In the genomic region with DNA sequence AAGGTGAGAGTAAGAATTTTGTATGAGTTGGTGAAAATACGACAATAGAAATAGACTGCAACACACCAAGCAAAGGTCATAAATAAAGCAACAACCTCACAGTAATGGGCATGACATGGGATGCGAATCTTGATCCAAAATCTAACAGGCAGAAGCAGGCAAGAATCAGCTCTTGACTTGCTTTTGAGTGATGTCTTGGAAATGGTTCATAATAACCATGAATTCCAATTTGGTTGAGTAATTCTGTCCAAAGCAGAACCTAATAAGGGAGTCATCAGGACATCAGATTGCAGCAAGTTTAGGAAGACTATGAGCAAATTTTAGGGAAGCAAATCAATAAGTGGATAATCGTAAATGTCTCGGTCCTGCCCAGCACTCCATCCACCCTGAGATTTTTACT, we compare ENCODE assay signal across 2 cellular contexts.
TF ChIP-seq lines count a peak whose summit lies in the region.

No MANE protein-coding gene starts in this region.

TF ChIP-seq in GM23338, 12 proteins besides CTCF, POLR2A, EP300 and RAD21:
- TF ChIP-seq, protein P1, sequence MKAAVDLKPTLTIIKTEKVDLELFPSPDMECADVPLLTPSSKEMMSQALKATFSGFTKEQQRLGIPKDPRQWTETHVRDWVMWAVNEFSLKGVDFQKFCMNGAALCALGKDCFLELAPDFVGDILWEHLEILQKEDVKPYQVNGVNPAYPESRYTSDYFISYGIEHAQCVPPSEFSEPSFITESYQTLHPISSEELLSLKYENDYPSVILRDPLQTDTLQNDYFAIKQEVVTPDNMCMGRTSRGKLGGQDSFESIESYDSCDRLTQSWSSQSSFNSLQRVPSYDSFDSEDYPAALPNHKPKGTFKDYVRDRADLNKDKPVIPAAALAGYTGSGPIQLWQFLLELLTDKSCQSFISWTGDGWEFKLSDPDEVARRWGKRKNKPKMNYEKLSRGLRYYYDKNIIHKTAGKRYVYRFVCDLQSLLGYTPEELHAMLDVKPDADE (IDR thresholded peaks at IDR 0.05) = no peak
- TF ChIP-seq ZNF331 (CRISPR knock-in tag; IDR thresholded peaks at IDR 0.05; ENCODE audit: low read depth) = no peak
TF ChIP-seq in GM23338: peak in this region for 0.

TF ChIP-seq in WTC11, 78 proteins besides CTCF, POLR2A, EP300 and RAD21:
- TF ChIP-seq NFATC4 (CRISPR knock-in tag; IDR thresholded peaks at IDR 0.05) (no peak), ELF4 (CRISPR knock-in tag; IDR thresholded peaks at IDR 0.05; ENCODE audit: low read depth) (no peak), TP53 (CRISPR knock-in tag; IDR thresholded peaks at IDR 0.05) (no peak)
- TF ChIP-seq, protein P2, sequence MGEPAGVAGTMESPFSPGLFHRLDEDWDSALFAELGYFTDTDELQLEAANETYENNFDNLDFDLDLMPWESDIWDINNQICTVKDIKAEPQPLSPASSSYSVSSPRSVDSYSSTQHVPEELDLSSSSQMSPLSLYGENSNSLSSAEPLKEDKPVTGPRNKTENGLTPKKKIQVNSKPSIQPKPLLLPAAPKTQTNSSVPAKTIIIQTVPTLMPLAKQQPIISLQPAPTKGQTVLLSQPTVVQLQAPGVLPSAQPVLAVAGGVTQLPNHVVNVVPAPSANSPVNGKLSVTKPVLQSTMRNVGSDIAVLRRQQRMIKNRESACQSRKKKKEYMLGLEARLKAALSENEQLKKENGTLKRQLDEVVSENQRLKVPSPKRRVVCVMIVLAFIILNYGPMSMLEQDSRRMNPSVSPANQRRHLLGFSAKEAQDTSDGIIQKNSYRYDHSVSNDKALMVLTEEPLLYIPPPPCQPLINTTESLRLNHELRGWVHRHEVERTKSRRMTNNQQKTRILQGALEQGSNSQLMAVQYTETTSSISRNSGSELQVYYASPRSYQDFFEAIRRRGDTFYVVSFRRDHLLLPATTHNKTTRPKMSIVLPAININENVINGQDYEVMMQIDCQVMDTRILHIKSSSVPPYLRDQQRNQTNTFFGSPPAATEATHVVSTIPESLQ (CRISPR knock-in tag; IDR thresholded peaks at IDR 0.05) = no peak
- TF ChIP-seq, protein P3, sequence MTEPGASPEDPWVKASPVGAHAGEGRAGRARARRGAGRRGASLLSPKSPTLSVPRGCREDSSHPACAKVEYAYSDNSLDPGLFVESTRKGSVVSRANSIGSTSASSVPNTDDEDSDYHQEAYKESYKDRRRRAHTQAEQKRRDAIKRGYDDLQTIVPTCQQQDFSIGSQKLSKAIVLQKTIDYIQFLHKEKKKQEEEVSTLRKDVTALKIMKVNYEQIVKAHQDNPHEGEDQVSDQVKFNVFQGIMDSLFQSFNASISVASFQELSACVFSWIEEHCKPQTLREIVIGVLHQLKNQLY (CRISPR knock-in tag; IDR thresholded peaks at IDR 0.05) = no peak
